8 cellular contexts compared by ENCODE assay signal in genomic region chr19:47049307-47049700, GRCh38. TPM values are rescaled to one million over a fixed set of nuclear protein-coding genes. Genes with fewer than 3 reads are reported as not detected.
A peak's percentile ranks its signal among the peaks of the same experiment; 100 is the strongest.
DNase-seq lines count a peak whose midpoint lies in the region; ATAC-seq and TF ChIP-seq lines count a peak whose summit lies in the region.

No MANE protein-coding gene starts in this region.

- H3K36me3 Mint-ChIP-seq in activated T-helper 17 cell treated with anti-CD3 and anti-CD28 coated beads, Interleukin-2, amount 50 U/mL, for 72 hours (ENCODE audit: low read depth), result no peaks in the 10 kb centered on the region

- peak overlapping the region; percentile 40 for H3K27ac ChIP-seq in 22Rv1

- no peak for TF ChIP-seq CTCF in 22Rv1 (IDR thresholded peaks at IDR 0.05)

- no peak for ATAC-seq in activated T-helper 17 cell treated with anti-CD3 and anti-CD28 coated beads, Interleukin-2, amount 50 U/mL, for 72 hours (replicated peaks)

- peak overlapping the region; percentile 82 for H3K4me3 Mint-ChIP-seq in activated T-helper 17 cell treated with anti-CD3 and anti-CD28 coated beads, Interleukin-2, amount 50 U/mL, for 72 hours

- peaks cover 2% of the 10 kb centered on the region for H3K4me1 ChIP-seq in iPS-15b (ENCODE audit: control insufficient read depth, insufficient read depth, low read length)

- no peaks in the 10 kb centered on the region for H3K9me3 Mint-ChIP-seq in activated T-helper 17 cell treated with anti-CD3 and anti-CD28 coated beads, Interleukin-2, amount 50 U/mL, for 72 hours

- H3K27me3 ChIP-seq in iPS-15b (ENCODE audit: control insufficient read depth, insufficient read depth, low read length), result no peaks in the 10 kb centered on the region

- DNase-seq in amygdala (lab: John Stamatoyannopoulos, UW) (no peak), HuH-7.5 (ENCODE audit: low spot score) (no peak), islet precursor cell (no peak), OCI-M2 (lab: John Stamatoyannopoulos, UW; ENCODE audit: unreplicated experiment) (no peak)

- peak overlapping the region; percentile 65 for H3K27ac Mint-ChIP-seq in activated T-helper 17 cell treated with anti-CD3 and anti-CD28 coated beads, Interleukin-2, amount 50 U/mL, for 72 hours

- H3K4me1 Mint-ChIP-seq in activated T-helper 17 cell treated with anti-CD3 and anti-CD28 coated beads, Interleukin-2, amount 50 U/mL, for 72 hours, result peaks cover 10% of the 10 kb centered on the region

- no peak overlapping the region for H3K9ac ChIP-seq in iPS-15b (ENCODE audit: low read depth, low read length)

- H3K27me3 Mint-ChIP-seq in activated T-helper 17 cell treated with anti-CD3 and anti-CD28 coated beads, Interleukin-2, amount 50 U/mL, for 72 hours, result no peaks in the 10 kb centered on the region

- peak overlapping the region; percentile 25; the same call in 1 of the 2 replicates for H3K4me3 ChIP-seq in GM08714 (ENCODE audit: low read length)
- peak overlapping the region; percentile 28 for H3K4me3 ChIP-seq in iPS-15b (ENCODE audit: low read depth, low read length)

- no peaks in the 10 kb centered on the region for H3K9me3 ChIP-seq in iPS-15b (ENCODE audit: control insufficient read depth, insufficient read depth, low read length)

- H3K36me3 ChIP-seq in iPS-15b (ENCODE audit: control insufficient read depth, insufficient read depth, low read length), result peaks cover 2% of the 10 kb centered on the region

RNA-seq across cellular contexts. Expression of gene TMEM160, which starts 0.9 kb away (rescaled TPM):
- 10 to 100 TPM; 18.6 to 56.3 TPM for total RNA-seq in activated T-helper 17 cell treated with anti-CD3 and anti-CD28 coated beads, Interleukin-2, amount 50 U/mL, for 72 hours

RNA-seq across cellular contexts. Expression of gene NPAS1, which starts 29.7 kb away (rescaled TPM):
- total RNA-seq in activated T-helper 17 cell treated with anti-CD3 and anti-CD28 coated beads, Interleukin-2, amount 50 U/mL, for 72 hours, result under 1 TPM; 0.42 to 0.73 TPM
